4 cellular contexts compared by ENCODE assay signal in genomic region chr11:6887711-6888110, GRCh38. TPM values are rescaled to one million over a fixed set of nuclear protein-coding genes. Genes with fewer than 3 reads are reported as not detected.
"Had no signal": no experiment of that assay in that cellular context is flagged by ENCODE, and none has a peak within 500 bp of the region (broad histone marks: within the 10 kb centered on the region; RNA-seq: fewer than 3 reads in every experiment).

No MANE protein-coding gene starts in this region.

RNA-seq across cellular contexts. Expression of gene OR2D2, which starts 4.6 kb away (rescaled TPM):
- total RNA-seq: LHCN-M2, M059J had no signal

RNA-seq across cellular contexts. Expression of gene OR10A4, which starts 11.3 kb away (rescaled TPM):
- total RNA-seq: LHCN-M2, M059J, MCF 10A, NCI-H460 had no signal

RNA-seq across cellular contexts. Expression of gene OR10A2, which starts 24.9 kb away (rescaled TPM):
- total RNA-seq: LHCN-M2, M059J, MCF 10A, NCI-H460 had no signal

RNA-seq across cellular contexts. Expression of gene OR2D3, which starts 33.1 kb away (rescaled TPM):
- total RNA-seq: LHCN-M2, M059J, MCF 10A, NCI-H460 had no signal
